ENCODE assay signal across 27 cellular contexts in genomic region chr1:77279929-77280328, GRCh38. TPM values are rescaled to one million over a fixed set of nuclear protein-coding genes. Genes with fewer than 3 reads are reported as not detected.
DNase-seq lines count a peak whose midpoint lies in the region; ATAC-seq lines count a peak whose summit lies in the region.
"Had no signal": no experiment of that assay in that cellular context is flagged by ENCODE, and none has a peak within 500 bp of the region (broad histone marks: within the 10 kb centered on the region; RNA-seq: fewer than 3 reads in every experiment).

No MANE protein-coding gene starts in this region.

- peaks cover 43% of the 10 kb centered on the region for H3K4me1 Mint-ChIP-seq in activated naive CD8-positive, alpha-beta T cell (ENCODE audit: low read depth)
- peaks cover 34% of the 10 kb centered on the region for H3K4me1 Mint-ChIP-seq in activated naive CD8-positive, alpha-beta T cell treated with anti-CD3 and anti-CD28 coated beads for 36 hours
- peaks cover 24% of the 10 kb centered on the region for H3K4me1 Mint-ChIP-seq in T-helper 17 cell

- no peaks in the 10 kb centered on the region for H3K27me3 Mint-ChIP-seq in activated naive CD8-positive, alpha-beta T cell
- H3K27me3 Mint-ChIP-seq in activated naive CD8-positive, alpha-beta T cell treated with anti-CD3 and anti-CD28 coated beads for 36 hours, result no peaks in the 10 kb centered on the region
- H3K27me3 Mint-ChIP-seq in T-helper 17 cell, result peaks cover 42% of the 10 kb centered on the region

- no peaks in the 10 kb centered on the region for H3K9me3 Mint-ChIP-seq in activated naive CD8-positive, alpha-beta T cell (ENCODE audit: low read depth)
- no peaks in the 10 kb centered on the region for H3K9me3 Mint-ChIP-seq in activated naive CD8-positive, alpha-beta T cell treated with anti-CD3 and anti-CD28 coated beads for 36 hours
- H3K9me3 Mint-ChIP-seq: activated CD8-positive, alpha-beta T cell treated with anti-CD3 and anti-CD28 coated beads for 36 hours; effector memory CD8-positive, alpha-beta T cell; GM23338; T-helper 1 cell treated with Interleukin-12 subunit alpha and Interleukin-12 subunit beta and Interleukin-4 antibody, amounts not matched to agents 30 μg/mL and 1 μg/mL, for 36 hours; WTC11 had no signal

- no peak for DNase-seq in activated naive CD8-positive, alpha-beta T cell treated with anti-CD3 and anti-CD28 coated beads for 36 hours
- DNase-seq in MV-4-11 (lab: John Stamatoyannopoulos, UW) (peak; percentile 86), T-helper 17 cell (no peak), superior temporal gyrus (ENCODE audit: extremely low spot score) (peak; percentile 9), NCI-H2171 (lab: John Stamatoyannopoulos, UW) (no peak)
- DNase-seq: activated CD8-positive, alpha-beta T cell treated with anti-CD3 and anti-CD28 coated beads for 36 hours; activated naive CD4-positive, alpha-beta T cell; activated T-cell treated with anti-CD3 and anti-CD28 coated beads, Interleukin-2, amount 50 U/mL, for 1 hour; effector memory CD8-positive, alpha-beta T cell; left cardiac atrium; NCI-H1105 treated with DMSO at 0.1 percent for 48 hours; NCI-H2107; NCI-H510A; SHP77; stimulated activated CD4-positive, alpha-beta T cell treated with anti-CD3 and anti-CD28 coated beads, Interleukin-2, amount 100 ng/mL, for 24 hours; tibial artery had no signal

- H3K36me3 Mint-ChIP-seq in activated naive CD8-positive, alpha-beta T cell, result no peaks in the 10 kb centered on the region
- no peaks in the 10 kb centered on the region for H3K36me3 Mint-ChIP-seq in activated naive CD8-positive, alpha-beta T cell treated with anti-CD3 and anti-CD28 coated beads for 36 hours
- peaks cover 2% of the 10 kb centered on the region for H3K36me3 Mint-ChIP-seq in T-helper 17 cell (ENCODE audit: low read depth)
- H3K36me3 Mint-ChIP-seq: WTC11 had no signal

- H3K9me3 ChIP-seq in T-helper 17 cell (ENCODE audit: control insufficient read depth, low read length, poor library complexity, severe bottlenecking), result no peaks in the 10 kb centered on the region
- H3K9me3 ChIP-seq: esophagus muscularis mucosa, gastroesophageal sphincter, prostate gland, tibial artery had no signal

- ATAC-seq in T-helper 17 cell (no peak), GM21717 (IDR thresholded peaks at IDR 0.05; ENCODE audit: unreplicated experiment) (no peak), GM21737 (IDR thresholded peaks at IDR 0.05; ENCODE audit: unreplicated experiment) (no peak)
- ATAC-seq: activated CD8-positive, alpha-beta T cell treated with anti-CD3 and anti-CD28 coated beads for 36 hours; effector memory CD8-positive, alpha-beta T cell; gastroesophageal sphincter; GM12878; GM23338; K562; left cardiac atrium; WTC11 had no signal

- peak overlapping the region; percentile 68 for H3K4me3 Mint-ChIP-seq in activated naive CD8-positive, alpha-beta T cell
- H3K4me3 Mint-ChIP-seq in activated naive CD8-positive, alpha-beta T cell treated with anti-CD3 and anti-CD28 coated beads for 36 hours, result no peak overlapping the region
- peak overlapping the region; percentile 13 for H3K4me3 Mint-ChIP-seq in T-helper 17 cell

- H3K27ac Mint-ChIP-seq in activated naive CD8-positive, alpha-beta T cell, result no peak overlapping the region
- no peak overlapping the region for H3K27ac Mint-ChIP-seq in activated naive CD8-positive, alpha-beta T cell treated with anti-CD3 and anti-CD28 coated beads for 36 hours
- H3K27ac Mint-ChIP-seq in T-helper 17 cell, result no peak overlapping the region
- H3K27ac Mint-ChIP-seq: activated CD8-positive, alpha-beta T cell treated with anti-CD3 and anti-CD28 coated beads for 36 hours; effector memory CD8-positive, alpha-beta T cell; GM23338; T-helper 1 cell treated with Interleukin-12 subunit alpha and Interleukin-12 subunit beta and Interleukin-4 antibody, amounts not matched to agents 30 μg/mL and 1 μg/mL, for 36 hours; WTC11 had no signal

RNA-seq across cellular contexts. Expression of gene AK5, which starts 1.9 kb away (rescaled TPM):
- total RNA-seq in activated naive CD8-positive, alpha-beta T cell treated with anti-CD3 and anti-CD28 coated beads for 36 hours, result 1 to 10 TPM; 4.3 to 6.6 TPM
- 1 to 10 TPM; 2.7 to 5.5 TPM for total RNA-seq in T-helper 17 cell
- total RNA-seq: K562 had no signal

Comparison
In these comparisons a context has a peak if more than half of its experiments do, and no peak if none do; other contexts are left out.
1. DNase-seq: peak in MV-4-11 (single experiment) and superior temporal gyrus (single experiment); none in activated naive CD8-positive, alpha-beta T cell treated with anti-CD3 and anti-CD28 coated beads for 36 hours (single experiment), T-helper 17 cell (0 of 3) and NCI-H2171 (single experiment).